Comparison of ENCODE assay signal across 1 cellular context in genomic region chr1:116161877-116162390, GRCh38.
TF ChIP-seq lines count a peak whose summit lies in the region.

No MANE protein-coding gene starts in this region.

TF ChIP-seq in HepG2, 621 proteins besides CTCF, POLR2A, EP300 and RAD21:
- TF ChIP-seq LCORL (IDR thresholded peaks at IDR 0.05) (peak; percentile 72), LCORL (CRISPR knock-in tag; IDR thresholded peaks at IDR 0.05) (no peak), SUZ12 (IDR thresholded peaks at IDR 0.05; ENCODE audit: low read depth, low read length) (no peak)
